ENCODE assay signal across 17 cellular contexts in genomic region chr5:24773241-24773640, GRCh38.
DNase-seq lines count a peak whose midpoint lies in the region; ATAC-seq and TF ChIP-seq lines count a peak whose summit lies in the region.
"Had no signal": no experiment of that assay in that cellular context is flagged by ENCODE, and none has a peak within 500 bp of the region (broad histone marks: within the 10 kb centered on the region; RNA-seq: fewer than 3 reads in every experiment).

No MANE protein-coding gene starts in this region.

- no peak overlapping the region for H4K8ac ChIP-seq in neuronal stem cell (ENCODE audit: low read depth, low read length)

- H2BK15ac ChIP-seq in neuronal stem cell (ENCODE audit: low read length), result no peak overlapping the region

- no peak overlapping the region for H4K91ac ChIP-seq in neuronal stem cell (ENCODE audit: low read depth, low read length, poor library complexity)

- H3K27me3 ChIP-seq in neuronal stem cell (ENCODE audit: control insufficient read depth in 3 of 3, insufficient read depth in 3 of 3, low read depth in 1 of 3, low read length in 3 of 3) (no peaks in the 10 kb centered on the region), WERI-Rb-1 (ENCODE audit: insufficient read depth, low read depth, severe bottlenecking) (no peaks in the 10 kb centered on the region)
- H3K27me3 ChIP-seq: SJSA1 had no signal

- H3K4ac ChIP-seq in neuronal stem cell (ENCODE audit: low read length), result no peak overlapping the region

- TF ChIP-seq CTCF in fibroblast of pulmonary artery (IDR thresholded peaks at IDR 0.05; ENCODE audit: low read length, missing control alignments) (no peak), WERI-Rb-1 (IDR thresholded peaks at IDR 0.05; ENCODE audit: low read depth, low read length) (no peak)

- H3K18ac ChIP-seq in neuronal stem cell (ENCODE audit: low read length), result no peak overlapping the region

- H2AK5ac ChIP-seq in neuronal stem cell (ENCODE audit: low read depth, low read length), result no peak overlapping the region

- no peak overlapping the region for H3K9ac ChIP-seq in neuronal stem cell (ENCODE audit: low read depth, low read length, poor library complexity)

- no peak overlapping the region for H3K14ac ChIP-seq in neuronal stem cell (ENCODE audit: low read length)

- H2AFZ ChIP-seq in neuronal stem cell (ENCODE audit: low read length), result peak overlapping the region; percentile 35

- no peaks in the 10 kb centered on the region for H3K79me1 ChIP-seq in neuronal stem cell (ENCODE audit: low read depth, low read length)

- ATAC-seq in HG02610 (IDR thresholded peaks at IDR 0.05; ENCODE audit: unreplicated experiment), result no peak
- ATAC-seq in GM19328 (IDR thresholded peaks at IDR 0.05; ENCODE audit: unreplicated experiment), result no peak
- ATAC-seq: HCT116 had no signal

- H3K9me3 ChIP-seq in neuronal stem cell (replicated peaks in 1 of 2; ENCODE audit: control insufficient read depth in 2 of 2, insufficient read depth in 1 of 2, low read depth in 1 of 2, low read length in 2 of 2) (no peaks in the 10 kb centered on the region), WERI-Rb-1 (ENCODE audit: severe bottlenecking) (no peaks in the 10 kb centered on the region)
- H3K9me3 ChIP-seq: SJSA1 had no signal

- no peak overlapping the region for H3K23ac ChIP-seq in neuronal stem cell (ENCODE audit: low read depth, low read length, poor library complexity)

- DNase-seq in ELR (ENCODE audit: low read depth), result peak; percentile 1
- DNase-seq in M059J (ENCODE audit: low read depth), result peak; percentile 61
- peak; percentile 14 for DNase-seq in fibroblast of pulmonary artery (ENCODE audit: low read depth)
- no peak for DNase-seq in neuronal stem cell (ENCODE audit: low spot score)
- no peak for DNase-seq in WERI-Rb-1
- DNase-seq: NCI-H1092; NCI-H226; NCI-H526 treated with DMSO at 0.1 percent for 48 hours; NK-92 treated with Interleukin-12 subunit alpha and Interleukin-12 subunit beta, amount 100 ng/mL, for 24 hours; OCI-M1; SW 1271 had no signal

- H3K36me3 ChIP-seq in neuronal stem cell (replicated peaks in 1 of 2; ENCODE audit: control insufficient read depth in 2 of 2, insufficient read depth in 2 of 2, low read length in 2 of 2) (no peaks in the 10 kb centered on the region), WERI-Rb-1 (no peaks in the 10 kb centered on the region)
- H3K36me3 ChIP-seq: SJSA1 had no signal

- H2BK5ac ChIP-seq in neuronal stem cell (ENCODE audit: low read length), result no peak overlapping the region

- no peaks in the 10 kb centered on the region for H3K4me1 ChIP-seq in neuronal stem cell (ENCODE audit: control insufficient read depth in 2 of 2, insufficient read depth in 1 of 2, low read depth in 1 of 2, low read length in 2 of 2)
- H3K4me1 ChIP-seq: SJSA1 had no signal

- H3K4me2 ChIP-seq in neuronal stem cell (ENCODE audit: insufficient read depth, low read length, poor library complexity, severe bottlenecking), result no peak overlapping the region

- H2BK12ac ChIP-seq in neuronal stem cell (ENCODE audit: low read length), result no peak overlapping the region

- H3K27ac ChIP-seq in neuronal stem cell (replicated peaks; ENCODE audit: low read length) (no peak overlapping the region), WERI-Rb-1 (no peak overlapping the region)
- H3K27ac ChIP-seq: C4-2B, RWPE1, SJSA1 had no signal

- H2BK120ac ChIP-seq in neuronal stem cell (ENCODE audit: low read depth, low read length), result no peak overlapping the region

- no CpG with 5 or more reads among the region's 1 CpG for WGBS in neuronal stem cell (ENCODE audit: extremely low coverage in 2 of 2, insufficient read length in 2 of 2, insufficient replicate concordance in 1 of 2), 2 donors

- H3K4me3 ChIP-seq in fibroblast of pulmonary artery (replicated peaks; ENCODE audit: low read depth, low read length) (no peak overlapping the region), neuronal stem cell (ENCODE audit: low read length in 2 of 2) (no peak overlapping the region), WERI-Rb-1 (ENCODE audit: low read depth, low read length) (no peak overlapping the region)
- H3K4me3 ChIP-seq: SJSA1 had no signal

Comparison
In these comparisons a context has a peak if more than half of its experiments do, and no peak if none do; other contexts are left out.
1. DNase-seq: peak in ELR (single experiment), M059J (single experiment) and fibroblast of pulmonary artery (single experiment); none in neuronal stem cell (single experiment) and WERI-Rb-1 (single experiment).